In the genomic region with DNA sequence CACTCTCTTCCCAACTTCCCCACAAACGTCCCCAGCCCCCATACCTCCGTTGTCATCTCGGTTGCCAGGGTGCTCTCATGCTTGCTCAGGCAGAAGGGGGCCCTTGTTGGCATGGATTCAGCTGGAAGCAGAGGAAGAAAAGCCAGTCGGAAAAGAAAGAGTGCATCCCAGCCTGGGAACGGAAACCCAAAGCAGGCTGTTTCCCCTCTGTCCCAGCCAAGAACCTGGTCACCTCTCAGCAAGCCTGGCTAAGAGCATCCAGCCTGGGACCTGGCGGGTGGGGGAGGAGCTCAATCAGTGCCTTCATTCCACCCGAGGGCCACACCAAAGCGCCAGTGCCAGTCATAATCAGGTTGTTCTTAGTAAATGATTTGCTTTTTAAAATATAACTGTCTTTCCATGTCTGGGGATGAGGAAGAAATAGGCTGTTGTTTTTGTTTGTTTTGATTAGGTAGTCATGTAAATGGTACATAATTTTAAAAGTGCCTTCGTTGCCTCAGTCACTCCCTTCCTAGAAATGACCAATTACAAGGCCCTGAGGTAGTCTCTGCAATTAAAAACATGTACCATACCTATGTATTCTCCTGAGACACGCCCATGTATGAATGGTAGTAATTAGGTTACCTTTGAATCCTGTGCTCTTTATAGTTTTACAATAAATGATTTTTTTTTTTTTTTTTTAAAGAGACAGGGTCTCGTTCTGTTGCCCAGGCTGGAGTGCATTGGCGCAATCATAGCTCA, we compare ENCODE assay signal across 14 cellular contexts. TPM values are rescaled to one million over a fixed set of nuclear protein-coding genes. Genes with fewer than 3 reads are reported as not detected.
DNase-seq lines count a peak whose midpoint lies in the region; ATAC-seq and TF ChIP-seq lines count a peak whose summit lies in the region.
"Had no signal": no experiment of that assay in that cellular context is flagged by ENCODE, and none has a peak within 500 bp of the region (broad histone marks: within the 10 kb centered on the region; RNA-seq: fewer than 3 reads in every experiment).

No MANE protein-coding gene starts in this region.

- peaks cover 35% of the 10 kb centered on the region for H3K9me1 ChIP-seq in IMR-90 (ENCODE audit: insufficient read depth, low read length)

- H3K27me3 Mint-ChIP-seq in central memory CD8-positive, alpha-beta T cell, result no peaks in the 10 kb centered on the region
- no peaks in the 10 kb centered on the region for H3K27me3 Mint-ChIP-seq in activated CD8-positive, alpha-beta T cell treated with anti-CD3 and anti-CD28 coated beads for 36 hours
- H3K27me3 Mint-ChIP-seq: activated T-helper 17 cell treated with anti-CD3 and anti-CD28 coated beads, Interleukin-2, amount 50 U/mL, for 72 hours; CD4-positive, CD25-positive, alpha-beta regulatory T cell had no signal

- TF ChIP-seq RAD21 in IMR-90 (IDR thresholded peaks at IDR 0.05; ENCODE audit: low read length), result no peak

- peaks cover 13% of the 10 kb centered on the region for H3K36me3 Mint-ChIP-seq in central memory CD8-positive, alpha-beta T cell (ENCODE audit: insufficient read depth)
- peaks cover 32% of the 10 kb centered on the region for H3K36me3 Mint-ChIP-seq in activated CD8-positive, alpha-beta T cell treated with anti-CD3 and anti-CD28 coated beads for 36 hours (ENCODE audit: low read depth)

- no peak overlapping the region for H2AFZ ChIP-seq in IMR-90 (replicated peaks; ENCODE audit: low read length, poor library complexity)

- H3K27me3 ChIP-seq in IMR-90 (ENCODE audit: control insufficient read depth, insufficient read depth, low read length) (no peaks in the 10 kb centered on the region), rectal smooth muscle tissue (ENCODE audit: control insufficient read depth, insufficient read depth, low read length) (no peaks in the 10 kb centered on the region)

- no peak overlapping the region for H4K8ac ChIP-seq in IMR-90 (ENCODE audit: low read depth in 2 of 2, low read length in 2 of 2)

- H3K23ac ChIP-seq in IMR-90 (ENCODE audit: low read depth, low read length), result no peak overlapping the region; the same call in 1 of the 2 replicates

- whole genome bisulfite sequencing in IMR-90 (ENCODE audit: extremely low coverage in 2 of 2, insufficient read length in 1 of 2), 2 experiments, result 19% methylated on average over 2 of the region's 12 CpGs; no CpG with 5 or more reads in 1 of the 2 experiments

- no peaks in the 10 kb centered on the region for H3K9me3 Mint-ChIP-seq in central memory CD8-positive, alpha-beta T cell
- H3K9me3 Mint-ChIP-seq in activated CD8-positive, alpha-beta T cell treated with anti-CD3 and anti-CD28 coated beads for 36 hours, result no peaks in the 10 kb centered on the region
- H3K9me3 Mint-ChIP-seq: activated T-helper 17 cell treated with anti-CD3 and anti-CD28 coated beads, Interleukin-2, amount 50 U/mL, for 72 hours had no signal

- no peak overlapping the region for H3K14ac ChIP-seq in IMR-90 (replicated peaks; ENCODE audit: low read depth, low read length)

- no peak overlapping the region for H2BK120ac ChIP-seq in IMR-90 (ENCODE audit: low read depth, low read length)

- H3K27ac Mint-ChIP-seq in central memory CD8-positive, alpha-beta T cell (ENCODE audit: low read depth), result peak overlapping the region; percentile 23
- H3K27ac Mint-ChIP-seq in activated CD8-positive, alpha-beta T cell treated with anti-CD3 and anti-CD28 coated beads for 36 hours, result no peak overlapping the region

- in situ Hi-C loops in IMR-90 (cut with MboI; ENCODE audit: low sequenced_read_pairs), result no loop called here

- no peak overlapping the region for H2BK15ac ChIP-seq in IMR-90 (ENCODE audit: low read depth, low read length)

- no peak overlapping the region for H2BK20ac ChIP-seq in IMR-90 (ENCODE audit: low read depth, low read length)

- CTCF ChIA-PET in IMR-90 (lab: Yijun Ruan, JAX), result no interaction called here
- CTCF ChIA-PET in activated CD8-positive, alpha-beta T cell treated with anti-CD3 and anti-CD28 coated beads for 36 hours (lab: Charles Lee), result no interaction called here

- peaks cover 91% of the 10 kb centered on the region for H4K20me1 ChIP-seq in IMR-90 (ENCODE audit: insufficient read depth, low read length)

- H3K27ac ChIP-seq in IMR-90 (ENCODE audit: insufficient read depth, low read length) (no peak overlapping the region), rectal smooth muscle tissue (ENCODE audit: low read depth, low read length) (no peak overlapping the region)
- H3K27ac ChIP-seq: prostate gland had no signal

- H3K4me3 Mint-ChIP-seq in central memory CD8-positive, alpha-beta T cell, result no peak overlapping the region
- H3K4me3 Mint-ChIP-seq in activated CD8-positive, alpha-beta T cell treated with anti-CD3 and anti-CD28 coated beads for 36 hours, result no peak overlapping the region
- H3K4me3 Mint-ChIP-seq: activated T-helper 17 cell treated with anti-CD3 and anti-CD28 coated beads, Interleukin-2, amount 50 U/mL, for 72 hours; CD4-positive, CD25-positive, alpha-beta regulatory T cell had no signal

- H3K4ac ChIP-seq in IMR-90 (ENCODE audit: low read depth, low read length), result no peak overlapping the region

- H4K91ac ChIP-seq in IMR-90 (ENCODE audit: insufficient read depth, low read depth, low read length), result no peak overlapping the region

- TF ChIP-seq CTCF in IMR-90 (conservative IDR thresholded peaks at IDR 0.05; ENCODE audit: low read depth, low read length), result no peak
- no peak for TF ChIP-seq CTCF in activated CD8-positive, alpha-beta T cell treated with anti-CD3 and anti-CD28 coated beads for 36 hours (IDR thresholded peaks at IDR 0.05)

- peaks cover 50 to 90% of the 10 kb centered on the region in 2 experiments for H3K79me1 ChIP-seq in IMR-90 (ENCODE audit: low read depth in 1 of 2, low read length in 2 of 2)

- H2AK9ac ChIP-seq in IMR-90 (replicated peaks; ENCODE audit: low read depth, low read length, poor library complexity), result no peak overlapping the region

- H3K18ac ChIP-seq in IMR-90 (ENCODE audit: low read depth, low read length), result no peak overlapping the region

- no peak overlapping the region for H3K4me3 ChIP-seq in IMR-90 (ENCODE audit: insufficient read depth, low read depth, low read length)
- peak overlapping the region; percentile 32 for H3K4me3 ChIP-seq in rectal smooth muscle tissue (ENCODE audit: low read length)
- H3K4me3 ChIP-seq: prostate gland had no signal

- dilution Hi-C loops in IMR-90 (cut with HindIII; ENCODE audit: low sequenced_read_pairs, unreplicated experiment), result no loop called here

- H3K4me1 ChIP-seq in IMR-90 (ENCODE audit: control insufficient read depth, insufficient read depth, low read length) (peaks cover 22% of the 10 kb centered on the region), rectal smooth muscle tissue (ENCODE audit: control insufficient read depth, insufficient read depth, low read length) (peaks cover 44% of the 10 kb centered on the region)

- POLR2A ChIA-PET in IMR-90 (lab: Charles Lee; ENCODE audit: unreplicated experiment), result no interaction called here
- POLR2A ChIA-PET in activated CD8-positive, alpha-beta T cell treated with anti-CD3 and anti-CD28 coated beads for 36 hours (lab: Charles Lee), result no interaction called here

- no peaks in the 10 kb centered on the region for H3K9me3 ChIP-seq in IMR-90 (ENCODE audit: control insufficient read depth, insufficient read depth, low read length)
- H3K9me3 ChIP-seq: prostate gland had no signal

- H3K36me3 ChIP-seq in IMR-90 (ENCODE audit: control insufficient read depth, insufficient read depth, low read length), result no peaks in the 10 kb centered on the region
- H3K36me3 ChIP-seq in rectal smooth muscle tissue (ENCODE audit: control insufficient read depth, insufficient read depth, low read length), result no peaks in the 10 kb centered on the region
- H3K36me3 ChIP-seq: prostate gland had no signal

- H2BK5ac ChIP-seq in IMR-90 (ENCODE audit: low read depth, low read length, poor library complexity, severe bottlenecking), result no peak overlapping the region

- intact Hi-C loops in IMR-90 (cut with micrococcal nuclease), result no loop called here
- intact Hi-C loops in activated CD8-positive, alpha-beta T cell treated with anti-CD3 and anti-CD28 coated beads for 36 hours (cut with micrococcal nuclease), result no loop called here

- H3K9ac ChIP-seq in IMR-90 (ENCODE audit: low read depth, low read length), result no peak overlapping the region
- no peak overlapping the region for H3K9ac ChIP-seq in rectal smooth muscle tissue (ENCODE audit: low read length)

- ATAC-seq in IMR-90 (ENCODE audit: low read depth) (no peak), GM21390 (IDR thresholded peaks at IDR 0.05; ENCODE audit: unreplicated experiment) (no peak)
- ATAC-seq in central memory CD8-positive, alpha-beta T cell (replicated peaks; ENCODE audit: extremely low read depth, poor library complexity, severe bottlenecking), result no peak
- ATAC-seq in activated CD8-positive, alpha-beta T cell treated with anti-CD3 and anti-CD28 coated beads for 36 hours, result no peak
- ATAC-seq: activated CD4-positive, CD25-positive, alpha-beta regulatory T cell treated with anti-CD3 and anti-CD28 coated beads, Interleukin-2, amount 50 U/mL, for 24 hours; activated T-helper 17 cell treated with anti-CD3 and anti-CD28 coated beads, Interleukin-2, amount 50 U/mL, for 72 hours; Panc1 had no signal

- no TSS peak for BruUV-seq in IMR-90 (replicated peaks; lab: Mats Ljungman, UMichigan)

- TF ChIP-seq POLR2A in IMR-90 (IDR thresholded peaks at IDR 0.05; ENCODE audit: low read depth, low read length), result no peak

- DNase-seq in IMR-90 (peak; percentile 21), hypothalamus (lab: John Stamatoyannopoulos, UW) (peak in 32 of 51 donors; percentile 12 to 74 (median 44)), AG08396 (ENCODE audit: low spot score) (no peak)
- no peak for DNase-seq in central memory CD8-positive, alpha-beta T cell (ENCODE audit: low spot score in 2 of 2)
- no peak for DNase-seq in activated CD8-positive, alpha-beta T cell treated with anti-CD3 and anti-CD28 coated beads for 36 hours
- DNase-seq in activated CD4-positive, alpha-beta T cell treated with anti-CD3 and anti-CD28 coated beads for 48 hours, result no peak
- DNase-seq: CD4-positive, CD25-positive, alpha-beta regulatory T cell; NCI-H1436 had no signal

- no peak overlapping the region; the same call in 1 of the 2 replicates for H3K4me2 ChIP-seq in IMR-90 (ENCODE audit: low read depth, low read length)

- H3K56ac ChIP-seq in IMR-90 (ENCODE audit: extremely low read depth, insufficient read depth, low read length), result no peak overlapping the region

- H4K5ac ChIP-seq in IMR-90 (ENCODE audit: low read depth, low read length), result no peak overlapping the region

- peaks cover 77% of the 10 kb centered on the region for H3K4me1 Mint-ChIP-seq in central memory CD8-positive, alpha-beta T cell
- peaks cover 53% of the 10 kb centered on the region for H3K4me1 Mint-ChIP-seq in activated CD8-positive, alpha-beta T cell treated with anti-CD3 and anti-CD28 coated beads for 36 hours (ENCODE audit: low read depth)

- H2AK5ac ChIP-seq in IMR-90 (ENCODE audit: low read depth, low read length), result no peak overlapping the region

TF ChIP-seq in IMR-90, 13 proteins besides CTCF, POLR2A, EP300 and RAD21 (continues in another document):
- TF ChIP-seq MAZ (IDR thresholded peaks at IDR 0.05; ENCODE audit: borderline replicate concordance, low read depth, low read length), result no peak

RNA-seq across cellular contexts. Expression of a gene that starts 21.1 kb away (rescaled TPM):
- 30.3 and 40.5 TPM in 2 replicates for total RNA-seq in IMR-90 (2012; rRNA removed)
- polyA plus RNA-seq in IMR-90 (2012; rRNA removed), result 84.7 and 94.8 TPM in 2 replicates
- polyA plus RNA-seq in IMR-90 (2012; cell fraction: cytosol; rRNA removed), result 61.9 and 77.0 TPM in 2 replicates
- 11.4 and 40.7 TPM in 2 replicates for polyA plus RNA-seq in IMR-90 (2012; cell fraction: nucleus; rRNA removed; ENCODE audit: low replicate concordance)
- 10 to 100 TPM; 82.0 to 82.9 TPM for total RNA-seq in activated CD8-positive, alpha-beta T cell treated with anti-CD3 and anti-CD28 coated beads for 36 hours

Comparison
In these comparisons a context has a peak if more than half of its experiments do, and no peak if none do; other contexts are left out.
1. DNase-seq: peak in IMR-90 (single experiment) and hypothalamus (32 of 51); none in central memory CD8-positive, alpha-beta T cell (0 of 2), activated CD8-positive, alpha-beta T cell treated with anti-CD3 and anti-CD28 coated beads for 36 hours (single experiment), AG08396 (single experiment) and activated CD4-positive, alpha-beta T cell treated with anti-CD3 and anti-CD28 coated beads for 48 hours (single experiment).